Comparison of ENCODE assay signal across 8 cellular contexts in the genomic region with DNA sequence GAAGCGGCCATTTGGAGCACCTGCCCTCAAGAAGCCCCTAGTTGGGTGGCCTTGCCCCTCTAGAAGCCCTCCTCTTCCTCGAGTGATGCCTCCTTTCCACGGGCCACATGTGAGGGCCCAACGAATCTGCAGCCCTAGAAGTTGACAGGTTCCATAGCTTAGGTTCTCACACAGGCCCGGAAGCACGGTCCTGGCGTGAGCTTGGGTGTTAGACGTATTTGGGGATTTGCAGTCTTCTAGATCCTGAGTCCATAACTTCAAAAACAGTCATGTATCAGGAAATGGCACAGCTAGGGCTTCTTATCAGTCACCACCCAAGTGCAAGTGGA. TPM values are rescaled to one million over a fixed set of nuclear protein-coding genes. Genes with fewer than 3 reads are reported as not detected.
DNase-seq lines count a peak whose midpoint lies in the region; ATAC-seq and TF ChIP-seq lines count a peak whose summit lies in the region.

No MANE protein-coding gene starts in this region.

- POLR2A ChIA-PET in AG04449 (lab: Yijun Ruan, JAX), result interaction anchor here (1.5 kb wide), 1 partner anchor 86 kb away, joined by 3 read pairs; no protein-coding TSS in a partner anchor
- POLR2A ChIA-PET in HEK293 (lab: Yijun Ruan, JAX), result interaction anchor here (1.2 kb wide), 1 partner anchor 36 kb away, joined by 3 read pairs; no protein-coding TSS in a partner anchor

- in situ Hi-C loops in astrocyte of the cerebellum (cut with HindIII; ENCODE audit: low sequenced_read_pairs), result no loop called here

- H3K36me3 ChIP-seq in HEK293 (ENCODE audit: control insufficient read depth in 2 of 2, insufficient read depth in 1 of 2, low read length in 2 of 2) (no peaks in the 10 kb centered on the region), lower lobe of right lung (no peaks in the 10 kb centered on the region)

- DNase-seq in AG04449 (ENCODE audit: low read depth, low spot score) (no peak), astrocyte of the cerebellum (ENCODE audit: low read depth) (no peak), lower lobe of right lung (no peak), sciatic nerve (ENCODE audit: low spot score) (no peak), NCI-H446 treated with DMSO at 0.1 percent for 48 hours (lab: John Stamatoyannopoulos, UW) (no peak)

- peak overlapping the region; percentile 83 for H3K4me3 ChIP-seq in AG04449 (ENCODE audit: low read depth, low read length)
- peak overlapping the region; percentile 82 for H3K4me3 ChIP-seq in HEK293 (ENCODE audit: low read depth, low read length)
- peak overlapping the region; percentile 68 for H3K4me3 ChIP-seq in astrocyte of the cerebellum (ENCODE audit: low read depth, low read length)
- peak overlapping the region; percentile 89 for H3K4me3 ChIP-seq in lower lobe of right lung

- intact Hi-C loops in lower lobe of right lung (cut with DNase I) (no loop called here), sciatic nerve (cut with DNase I) (no loop called here)

- CTCF ChIA-PET in AG04449 (lab: Yijun Ruan, JAX) (interaction anchor here (1.0 to 1.5 kb wide), 3 partner anchors 9 to 93 kb away, joined by 3 read pairs; no protein-coding TSS in a partner anchor), HEK293 (lab: Yijun Ruan, JAX) (no interaction called here)

- no peaks in the 10 kb centered on the region for H3K27me3 ChIP-seq in lower lobe of right lung (ENCODE audit: low read depth)

- H3K27ac ChIP-seq in HEK293 (ENCODE audit: extremely low read depth, low read depth, low read length) (peak overlapping the region; percentile 99), lower lobe of right lung (peak overlapping the region; percentile 96)

- ATAC-seq in lower lobe of right lung (no peak), sciatic nerve (no peak), GM19328 (IDR thresholded peaks at IDR 0.05; ENCODE audit: unreplicated experiment) (no peak), HG03196 (IDR thresholded peaks at IDR 0.05; ENCODE audit: unreplicated experiment) (no peak)

- H3K9me3 ChIP-seq in HEK293 (ENCODE audit: control insufficient read depth, insufficient read depth, low read depth, low read length) (no peaks in the 10 kb centered on the region), lower lobe of right lung (no peaks in the 10 kb centered on the region)

- TF ChIP-seq CTCF in AG04449 (IDR thresholded peaks at IDR 0.05; ENCODE audit: insufficient read depth, low read length, missing control alignments), result no peak
- no peak for TF ChIP-seq CTCF in HEK293 (tag by site-specific recombination; IDR thresholded peaks at IDR 0.05)
- no peak for TF ChIP-seq CTCF in astrocyte of the cerebellum (IDR thresholded peaks at IDR 0.05; ENCODE audit: low read depth, low read length, missing control alignments)
- TF ChIP-seq CTCF in lower lobe of right lung (IDR thresholded peaks at IDR 0.05), result no peak

- H3K4me1 ChIP-seq in HEK293 (ENCODE audit: control insufficient read depth, insufficient read depth, low read length), result peaks cover 26% of the 10 kb centered on the region
- H3K4me1 ChIP-seq in lower lobe of right lung, result peaks cover 42% of the 10 kb centered on the region

TF ChIP-seq in HEK293, 187 proteins besides CTCF, POLR2A, EP300 and RAD21:
- TF ChIP-seq GFI1B (tag by site-specific recombination; IDR thresholded peaks at IDR 0.05) (no peak), ZNF843 (tag by site-specific recombination; IDR thresholded peaks at IDR 0.05) (no peak), ZBTB8A (tag by site-specific recombination; IDR thresholded peaks at IDR 0.05) (0 out of 2 replicates have a peak, but pooled peaks have one; percentile 10), SP2 (tag by site-specific recombination; IDR thresholded peaks at IDR 0.05) (no peak), HOXA7 (CRISPR knock-in tag; IDR thresholded peaks at IDR 0.05; ENCODE audit: borderline replicate concordance) (no peak), ZNF521 (tag by site-specific recombination; IDR thresholded peaks at IDR 0.05) (no peak), ZNF501 (tag by site-specific recombination; IDR thresholded peaks at IDR 0.05) (peak; percentile 15; the same call in 1 of the 2 replicates), ZBTB17 (tag by site-specific recombination; IDR thresholded peaks at IDR 0.05) (no peak), ZNF488 (tag by site-specific recombination; IDR thresholded peaks at IDR 0.05) (no peak), ELK4 (IDR thresholded peaks at IDR 0.05; ENCODE audit: borderline replicate concordance, low read depth, low read length) (no peak), ZNF292 (tag by site-specific recombination; IDR thresholded peaks at IDR 0.05; ENCODE audit: borderline replicate concordance, low read depth) (no peak), ZNF121 (tag by site-specific recombination; IDR thresholded peaks at IDR 0.05) (0 out of 2 replicates have a peak, but pooled peaks have one; percentile 9), ZNF791 (tag by site-specific recombination; IDR thresholded peaks at IDR 0.05) (no peak), ZBTB1 (tag by site-specific recombination; IDR thresholded peaks at IDR 0.05) (no peak), KLF17 (tag by site-specific recombination; IDR thresholded peaks at IDR 0.05) (0 out of 2 replicates have a peak, but pooled peaks have one; percentile 15), ZNF335 (tag by site-specific recombination; conservative IDR thresholded peaks at IDR 0.05) (peak; percentile 63), ZNF600 (tag by site-specific recombination; IDR thresholded peaks at IDR 0.05) (0 out of 2 replicates have a peak, but pooled peaks have one; percentile 20), TRIM28 (IDR thresholded peaks at IDR 0.05; ENCODE audit: borderline replicate concordance, low read length) (peak; percentile 12; the same call in 1 of the 2 replicates), ZXDB (tag by site-specific recombination; IDR thresholded peaks at IDR 0.05) (peak; percentile 53)
- TF ChIP-seq, protein P1, sequence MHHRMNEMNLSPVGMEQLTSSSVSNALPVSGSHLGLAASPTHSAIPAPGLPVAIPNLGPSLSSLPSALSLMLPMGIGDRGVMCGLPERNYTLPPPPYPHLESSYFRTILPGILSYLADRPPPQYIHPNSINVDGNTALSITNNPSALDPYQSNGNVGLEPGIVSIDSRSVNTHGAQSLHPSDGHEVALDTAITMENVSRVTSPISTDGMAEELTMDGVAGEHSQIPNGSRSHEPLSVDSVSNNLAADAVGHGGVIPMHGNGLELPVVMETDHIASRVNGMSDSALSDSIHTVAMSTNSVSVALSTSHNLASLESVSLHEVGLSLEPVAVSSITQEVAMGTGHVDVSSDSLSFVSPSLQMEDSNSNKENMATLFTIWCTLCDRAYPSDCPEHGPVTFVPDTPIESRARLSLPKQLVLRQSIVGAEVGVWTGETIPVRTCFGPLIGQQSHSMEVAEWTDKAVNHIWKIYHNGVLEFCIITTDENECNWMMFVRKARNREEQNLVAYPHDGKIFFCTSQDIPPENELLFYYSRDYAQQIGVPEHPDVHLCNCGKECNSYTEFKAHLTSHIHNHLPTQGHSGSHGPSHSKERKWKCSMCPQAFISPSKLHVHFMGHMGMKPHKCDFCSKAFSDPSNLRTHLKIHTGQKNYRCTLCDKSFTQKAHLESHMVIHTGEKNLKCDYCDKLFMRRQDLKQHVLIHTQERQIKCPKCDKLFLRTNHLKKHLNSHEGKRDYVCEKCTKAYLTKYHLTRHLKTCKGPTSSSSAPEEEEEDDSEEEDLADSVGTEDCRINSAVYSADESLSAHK (tag by site-specific recombination; IDR thresholded peaks at IDR 0.05), result no peak

RNA-seq across cellular contexts. Expression of gene FBXW4, which starts 0.4 kb away (rescaled TPM):
- total RNA-seq in lower lobe of right lung (88.6 TPM), sciatic nerve (87.2 TPM)
